Comparison of ENCODE assay signal across 9 cellular contexts in the genomic region with DNA sequence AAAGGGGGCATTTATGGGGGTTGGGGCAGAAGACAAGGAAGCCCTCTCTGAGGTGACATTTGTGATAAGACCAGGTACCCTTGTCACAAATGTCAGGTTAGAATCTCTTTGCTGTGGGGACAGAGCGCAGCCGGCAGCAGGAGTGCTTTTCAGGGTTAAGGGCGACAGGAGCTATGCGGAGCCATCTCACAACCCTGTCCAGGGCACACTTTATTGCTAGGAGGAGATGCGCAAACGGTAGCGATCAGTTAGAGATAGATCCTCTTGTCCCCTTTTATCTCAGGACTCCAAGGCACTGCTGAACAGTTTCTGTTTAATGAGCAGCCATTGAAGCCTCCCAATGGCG. TPM values are rescaled to one million over a fixed set of nuclear protein-coding genes. Genes with fewer than 3 reads are reported as not detected.
DNase-seq lines count a peak whose midpoint lies in the region; ATAC-seq and TF ChIP-seq lines count a peak whose summit lies in the region.
"Had no signal": no experiment of that assay in that cellular context is flagged by ENCODE, and none has a peak within 500 bp of the region (broad histone marks: within the 10 kb centered on the region; RNA-seq: fewer than 3 reads in every experiment).

No MANE protein-coding gene starts in this region.

- intact Hi-C loops in esophagus squamous epithelium (cut with DNase I) = no loop called here
- intact Hi-C loops in psoas muscle (cut with DNase I) = no loop called here

- H3K4me1 ChIP-seq in GM23338 (ENCODE audit: insufficient read depth) (peaks cover 26% of the 10 kb centered on the region), esophagus squamous epithelium (peaks cover 0 to 12% (median 10%) of the 10 kb centered on the region in 3 donors), psoas muscle (no peaks in the 10 kb centered on the region)

- peaks cover 3% of the 10 kb centered on the region; the same call in 1 of the 3 replicates for H3K9me3 Mint-ChIP-seq in GM23338

- H3K4me1 Mint-ChIP-seq in GM23338 = peaks cover 21% of the 10 kb centered on the region

- peak overlapping the region; percentile 65 for H3K4me3 Mint-ChIP-seq in GM23338

- DNase-seq in GM23338 (ENCODE audit: low spot score) (no peak), NCI-H748 (lab: John Stamatoyannopoulos, UW; ENCODE audit: unreplicated experiment) (peak; percentile 76), esophagus squamous epithelium (lab: John Stamatoyannopoulos, UW) (no peak), psoas muscle (no peak), NCI-H187 treated with DMSO at 0.1 percent for 48 hours (lab: John Stamatoyannopoulos, UW) (no peak)
- DNase-seq in activated CD8-positive, alpha-beta memory T cell treated with anti-CD3 and anti-CD28 coated beads for 24 hours = no peak
- DNase-seq: aorta, SHP77 treated with DMSO at 0.1 percent for 48 hours had no signal

- TF ChIP-seq CTCF in GM23338 (conservative IDR thresholded peaks at IDR 0.05; ENCODE audit: low read depth in 2 of 2) (no peak), esophagus squamous epithelium (IDR thresholded peaks at IDR 0.05) (no peak), psoas muscle (IDR thresholded peaks at IDR 0.05) (no peak)

- peak overlapping the region; percentile 96; the same call in 1 of the 2 replicates for H2AFZ ChIP-seq in GM23338

- H3K9me3 ChIP-seq in esophagus squamous epithelium = no peaks in the 10 kb centered on the region
- no peaks in the 10 kb centered on the region for H3K9me3 ChIP-seq in psoas muscle

- H3K4me3 ChIP-seq in GM23338 (peak overlapping the region; percentile 56), esophagus squamous epithelium (peak overlapping the region in 3 of 4 donors; percentile 1 to 58 (median 38)), psoas muscle (peak overlapping the region; percentile 22)

- H4K20me1 ChIP-seq in GM23338 (replicated peaks; ENCODE audit: insufficient read depth) = no peaks in the 10 kb centered on the region; the same call in 1 of the 2 replicates

- H3K27ac ChIP-seq in GM23338 (ENCODE audit: low read depth) (no peak overlapping the region), esophagus squamous epithelium (no peak overlapping the region), psoas muscle (no peak overlapping the region)

- no peaks in the 10 kb centered on the region; the same call in 1 of the 2 replicates for H3F3A ChIP-seq in GM23338 (replicated peaks; ENCODE audit: low read depth)

- H3K9me2 ChIP-seq in GM23338 (ENCODE audit: insufficient read depth) = no peaks in the 10 kb centered on the region

- H3K4me2 ChIP-seq in GM23338 = peak overlapping the region; percentile 80

- no peaks in the 10 kb centered on the region for H3K36me3 Mint-ChIP-seq in GM23338 (ENCODE audit: low read depth)

- H3K27me3 ChIP-seq in GM23338 (ENCODE audit: insufficient read depth) = peaks cover 12% of the 10 kb centered on the region
- H3K27me3 ChIP-seq in esophagus squamous epithelium = peaks cover 0 to 66% (median 0%) of the 10 kb centered on the region in 4 donors
- H3K27me3 ChIP-seq in psoas muscle (ENCODE audit: insufficient read depth in 3 of 3, low read length in 2 of 3) = peaks cover 0 to 60% (median 12%) of the 10 kb centered on the region in 3 donors

- peaks cover 19% of the 10 kb centered on the region for H3K79me2 ChIP-seq in GM23338 (replicated peaks; ENCODE audit: insufficient read depth)

- no peak for TF ChIP-seq POLR2A in esophagus squamous epithelium (IDR thresholded peaks at IDR 0.05)

- WGBS in esophagus squamous epithelium, 2 donors = 40 to 60% methylated on average over 7 of the region's 8 CpGs
- 27 to 36% (median 32%) methylated on average over 8 of the region's 8 CpGs for WGBS in psoas muscle, 3 donors

- ATAC-seq in GM23338 (peak; percentile 4; the same call in 1 of the 3 replicates), psoas muscle (no peak), GM18873 (IDR thresholded peaks at IDR 0.05; ENCODE audit: low FRiP score, unreplicated experiment) (no peak)

- H3K27me3 Mint-ChIP-seq in GM23338 (ENCODE audit: insufficient read depth, low read depth, poor library complexity) = peaks cover 27% of the 10 kb centered on the region

- no peak overlapping the region for H3K27ac Mint-ChIP-seq in GM23338

- H3K36me3 ChIP-seq in GM23338 (ENCODE audit: insufficient read depth) (no peaks in the 10 kb centered on the region), esophagus squamous epithelium (no peaks in the 10 kb centered on the region), psoas muscle (ENCODE audit: insufficient read depth in 1 of 2, low read depth in 1 of 2) (no peaks in the 10 kb centered on the region)

TF ChIP-seq in GM23338, 12 proteins besides CTCF, POLR2A, EP300 and RAD21 (continues in another document):
- TF ChIP-seq ZNF331 (CRISPR knock-in tag; IDR thresholded peaks at IDR 0.05; ENCODE audit: low read depth) (no peak), STAT1 (IDR thresholded peaks at IDR 0.05; ENCODE audit: unreplicated experiment) (no peak)
- TF ChIP-seq, protein P1, sequence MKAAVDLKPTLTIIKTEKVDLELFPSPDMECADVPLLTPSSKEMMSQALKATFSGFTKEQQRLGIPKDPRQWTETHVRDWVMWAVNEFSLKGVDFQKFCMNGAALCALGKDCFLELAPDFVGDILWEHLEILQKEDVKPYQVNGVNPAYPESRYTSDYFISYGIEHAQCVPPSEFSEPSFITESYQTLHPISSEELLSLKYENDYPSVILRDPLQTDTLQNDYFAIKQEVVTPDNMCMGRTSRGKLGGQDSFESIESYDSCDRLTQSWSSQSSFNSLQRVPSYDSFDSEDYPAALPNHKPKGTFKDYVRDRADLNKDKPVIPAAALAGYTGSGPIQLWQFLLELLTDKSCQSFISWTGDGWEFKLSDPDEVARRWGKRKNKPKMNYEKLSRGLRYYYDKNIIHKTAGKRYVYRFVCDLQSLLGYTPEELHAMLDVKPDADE (IDR thresholded peaks at IDR 0.05) = no peak
- TF ChIP-seq, protein P2, sequence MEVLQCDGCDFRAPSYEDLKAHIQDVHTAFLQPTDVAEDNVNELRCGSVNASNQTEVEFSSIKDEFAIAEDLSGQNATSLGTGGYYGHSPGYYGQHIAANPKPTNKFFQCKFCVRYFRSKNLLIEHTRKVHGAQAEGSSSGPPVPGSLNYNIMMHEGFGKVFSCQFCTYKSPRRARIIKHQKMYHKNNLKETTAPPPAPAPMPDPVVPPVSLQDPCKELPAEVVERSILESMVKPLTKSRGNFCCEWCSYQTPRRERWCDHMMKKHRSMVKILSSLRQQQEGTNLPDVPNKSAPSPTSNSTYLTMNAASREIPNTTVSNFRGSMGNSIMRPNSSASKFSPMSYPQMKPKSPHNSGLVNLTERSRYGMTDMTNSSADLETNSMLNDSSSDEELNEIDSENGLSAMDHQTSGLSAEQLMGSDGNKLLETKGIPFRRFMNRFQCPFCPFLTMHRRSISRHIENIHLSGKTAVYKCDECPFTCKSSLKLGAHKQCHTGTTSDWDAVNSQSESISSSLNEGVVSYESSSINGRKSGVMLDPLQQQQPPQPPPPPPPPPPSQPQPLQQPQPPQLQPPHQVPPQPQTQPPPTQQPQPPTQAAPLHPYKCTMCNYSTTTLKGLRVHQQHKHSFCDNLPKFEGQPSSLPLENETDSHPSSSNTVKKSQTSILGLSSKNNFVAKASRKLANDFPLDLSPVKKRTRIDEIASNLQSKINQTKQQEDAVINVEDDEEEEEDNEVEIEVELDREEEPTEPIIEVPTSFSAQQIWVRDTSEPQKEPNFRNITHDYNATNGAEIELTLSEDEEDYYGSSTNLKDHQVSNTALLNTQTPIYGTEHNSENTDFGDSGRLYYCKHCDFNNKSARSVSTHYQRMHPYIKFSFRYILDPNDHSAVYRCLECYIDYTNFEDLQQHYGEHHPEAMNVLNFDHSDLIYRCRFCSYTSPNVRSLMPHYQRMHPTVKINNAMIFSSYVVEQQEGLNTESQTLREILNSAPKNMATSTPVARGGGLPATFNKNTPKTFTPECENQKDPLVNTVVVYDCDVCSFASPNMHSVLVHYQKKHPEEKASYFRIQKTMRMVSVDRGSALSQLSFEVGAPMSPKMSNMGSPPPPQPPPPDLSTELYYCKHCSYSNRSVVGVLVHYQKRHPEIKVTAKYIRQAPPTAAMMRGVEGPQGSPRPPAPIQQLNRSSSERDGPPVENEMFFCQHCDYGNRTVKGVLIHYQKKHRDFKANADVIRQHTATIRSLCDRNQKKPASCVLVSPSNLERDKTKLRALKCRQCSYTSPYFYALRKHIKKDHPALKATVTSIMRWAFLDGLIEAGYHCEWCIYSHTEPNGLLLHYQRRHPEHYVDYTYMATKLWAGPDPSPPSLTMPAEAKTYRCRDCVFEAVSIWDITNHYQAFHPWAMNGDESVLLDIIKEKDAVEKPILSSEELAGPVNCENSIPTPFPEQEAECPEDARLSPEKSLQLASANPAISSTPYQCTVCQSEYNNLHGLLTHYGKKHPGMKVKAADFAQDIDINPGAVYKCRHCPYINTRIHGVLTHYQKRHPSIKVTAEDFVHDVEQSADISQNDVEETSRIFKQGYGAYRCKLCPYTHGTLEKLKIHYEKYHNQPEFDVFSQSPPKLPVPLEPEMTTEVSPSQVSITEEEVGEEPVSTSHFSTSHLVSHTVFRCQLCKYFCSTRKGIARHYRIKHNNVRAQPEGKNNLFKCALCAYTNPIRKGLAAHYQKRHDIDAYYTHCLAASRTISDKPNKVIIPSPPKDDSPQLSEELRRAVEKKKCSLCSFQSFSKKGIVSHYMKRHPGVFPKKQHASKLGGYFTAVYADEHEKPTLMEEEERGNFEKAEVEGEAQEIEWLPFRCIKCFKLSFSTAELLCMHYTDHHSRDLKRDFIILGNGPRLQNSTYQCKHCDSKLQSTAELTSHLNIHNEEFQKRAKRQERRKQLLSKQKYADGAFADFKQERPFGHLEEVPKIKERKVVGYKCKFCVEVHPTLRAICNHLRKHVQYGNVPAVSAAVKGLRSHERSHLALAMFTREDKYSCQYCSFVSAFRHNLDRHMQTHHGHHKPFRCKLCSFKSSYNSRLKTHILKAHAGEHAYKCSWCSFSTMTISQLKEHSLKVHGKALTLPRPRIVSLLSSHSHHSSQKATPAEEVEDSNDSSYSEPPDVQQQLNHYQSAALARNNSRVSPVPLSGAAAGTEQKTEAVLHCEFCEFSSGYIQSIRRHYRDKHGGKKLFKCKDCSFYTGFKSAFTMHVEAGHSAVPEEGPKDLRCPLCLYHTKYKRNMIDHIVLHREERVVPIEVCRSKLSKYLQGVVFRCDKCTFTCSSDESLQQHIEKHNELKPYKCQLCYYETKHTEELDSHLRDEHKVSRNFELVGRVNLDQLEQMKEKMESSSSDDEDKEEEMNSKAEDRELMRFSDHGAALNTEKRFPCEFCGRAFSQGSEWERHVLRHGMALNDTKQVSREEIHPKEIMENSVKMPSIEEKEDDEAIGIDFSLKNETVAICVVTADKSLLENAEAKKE (CRISPR knock-in tag; IDR thresholded peaks at IDR 0.05) = no peak

RNA-seq across cellular contexts. Expression of a gene that starts 0.4 kb away (rescaled TPM):
- total RNA-seq in GM23338 (2014; rRNA removed; shearing (Covaris generic)) = 19.2 and 27.4 TPM in 2 replicates
- polyA plus RNA-seq in GM23338 (2016; fragmentation: Nextera tagmentation; extraction: Ambion mirVana) (8.2 and 9.0 TPM in 2 replicates), psoas muscle (under 1 TPM; 0.17 to 0.96 (median 0.21) TPM)
- total RNA-seq in esophagus squamous epithelium (1 to 10 TPM in 3 of 4 donors, under 1 TPM in 1; 0.53 to 4.6 (median 2.7) TPM), psoas muscle (under 1 TPM in 3 of 4 donors, not detected in 1; 0.21 to 0.66 (median 0.24) TPM)
